Comparison of ENCODE assay signal across 1 cellular context in the genomic region with DNA sequence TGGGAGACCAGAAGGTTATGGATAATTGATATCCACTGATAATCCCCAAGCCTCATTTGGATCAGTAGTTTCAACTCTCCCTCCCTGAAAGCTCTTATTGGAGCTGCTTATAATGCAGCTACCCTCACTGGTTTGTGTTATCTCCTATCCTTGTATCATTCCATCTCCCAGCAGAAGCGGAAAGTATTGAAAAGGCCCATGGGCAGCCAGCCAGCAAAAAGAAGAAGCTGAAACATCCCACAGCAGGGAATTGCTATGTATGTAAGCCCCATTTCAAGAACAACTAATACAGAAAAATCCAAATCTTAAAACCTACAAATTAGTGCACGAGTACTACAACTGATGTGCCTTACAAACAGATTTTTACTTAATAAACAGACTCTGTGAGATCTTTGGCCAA.
TF ChIP-seq lines count a peak whose summit lies in the region.

No MANE protein-coding gene starts in this region.

TF ChIP-seq in K562, 482 proteins besides CTCF, POLR2A, EP300 and RAD21 (continued from another document):
- TF ChIP-seq, protein P1, sequence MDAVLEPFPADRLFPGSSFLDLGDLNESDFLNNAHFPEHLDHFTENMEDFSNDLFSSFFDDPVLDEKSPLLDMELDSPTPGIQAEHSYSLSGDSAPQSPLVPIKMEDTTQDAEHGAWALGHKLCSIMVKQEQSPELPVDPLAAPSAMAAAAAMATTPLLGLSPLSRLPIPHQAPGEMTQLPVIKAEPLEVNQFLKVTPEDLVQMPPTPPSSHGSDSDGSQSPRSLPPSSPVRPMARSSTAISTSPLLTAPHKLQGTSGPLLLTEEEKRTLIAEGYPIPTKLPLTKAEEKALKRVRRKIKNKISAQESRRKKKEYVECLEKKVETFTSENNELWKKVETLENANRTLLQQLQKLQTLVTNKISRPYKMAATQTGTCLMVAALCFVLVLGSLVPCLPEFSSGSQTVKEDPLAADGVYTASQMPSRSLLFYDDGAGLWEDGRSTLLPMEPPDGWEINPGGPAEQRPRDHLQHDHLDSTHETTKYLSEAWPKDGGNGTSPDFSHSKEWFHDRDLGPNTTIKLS (IDR thresholded peaks at IDR 0.05; ENCODE audit: borderline replicate concordance, low read depth), result no peak
